Comparison of ENCODE assay signal across 16 cellular contexts in genomic region chr3:193391902-193392301, GRCh38. TPM values are rescaled to one million over a fixed set of nuclear protein-coding genes. Genes with fewer than 3 reads are reported as not detected.
DNase-seq lines count a peak whose midpoint lies in the region; ATAC-seq and TF ChIP-seq lines count a peak whose summit lies in the region.
"Had no signal": no experiment of that assay in that cellular context is flagged by ENCODE, and none has a peak within 500 bp of the region (broad histone marks: within the 10 kb centered on the region; RNA-seq: fewer than 3 reads in every experiment).

No MANE protein-coding gene starts in this region.

- peak; percentile 16 for DNase-seq in A673 (ENCODE audit: low spot score)
- peak; percentile 5 for DNase-seq in HK-2 (ENCODE audit: unreplicated experiment)
- no peak for DNase-seq in RWPE2 (ENCODE audit: low spot score)
- peak; percentile 24 for DNase-seq in iris pigment epithelial cell (ENCODE audit: low read depth)
- DNase-seq in ACHN: no peak
- no peak for DNase-seq in OCI-M1 (lab: John Stamatoyannopoulos, UW)
- DNase-seq: activated B cell treated with CpG ODN at 0.5 μM for 24 hours; activated CD8-positive, alpha-beta memory T cell treated with anti-CD3 and anti-CD28 coated beads, Interleukin-2, amount 50 U/mL, for 4 hours; DMS79 treated with DMSO at 0.1 percent for 48 hours; mucosa of descending colon; MV-4-11; uterus had no signal

- no TSS peak for BruUV-seq in A673 (replicated peaks; lab: Mats Ljungman, UMichigan)

- intact Hi-C loops in A673 (cut with micrococcal nuclease; ENCODE audit: unreplicated experiment): no loop called here

- ATAC-seq in RWPE2 (ENCODE audit: low read depth) (peak; percentile 91), GM21360 (IDR thresholded peaks at IDR 0.05; ENCODE audit: unreplicated experiment) (no peak), HG03135 (IDR thresholded peaks at IDR 0.05; ENCODE audit: unreplicated experiment) (no peak)
- ATAC-seq: mucosa of descending colon had no signal

- H3K4me3 ChIP-seq in A673 (ENCODE audit: low read depth, low read length, poor library complexity, severe bottlenecking) (no peak overlapping the region), RWPE2 (ENCODE audit: severe bottlenecking) (no peak overlapping the region)
- H3K4me3 ChIP-seq: mucosa of descending colon, prostate gland, uterus had no signal

- H3K36me3 ChIP-seq in A673 (ENCODE audit: insufficient read depth, low read length, poor library complexity, severe bottlenecking) (no peaks in the 10 kb centered on the region), RWPE2 (ENCODE audit: low read depth) (no peaks in the 10 kb centered on the region)
- H3K36me3 ChIP-seq: prostate gland, uterus had no signal

- in situ Hi-C loops in ACHN (cut with HindIII; ENCODE audit: low pct_ligation_motif_present, low pct_unique_long_range_greater_than_20kb, low sequenced_read_pairs): no loop called here

- TF ChIP-seq CTCF in A673 (conservative IDR thresholded peaks at IDR 0.05; ENCODE audit: low read depth, low read length): no peak
- TF ChIP-seq CTCF in RWPE2 (IDR thresholded peaks at IDR 0.05; ENCODE audit: poor library complexity, severe bottlenecking): no peak

- no peaks in the 10 kb centered on the region for H3K9me3 ChIP-seq in A673 (ENCODE audit: low read depth, low read length, poor library complexity, severe bottlenecking)
- no peaks in the 10 kb centered on the region for H3K9me3 ChIP-seq in RWPE2 (ENCODE audit: severe bottlenecking)
- H3K9me3 ChIP-seq: mucosa of descending colon, prostate gland, uterus had no signal

- POLR2A ChIA-PET in A673 (lab: Charles Lee; ENCODE audit: low non-redundant PET): no interaction called here

- CTCF ChIA-PET in A673 (lab: Charles Lee): no interaction called here

- H3K27ac ChIP-seq in A673 (ENCODE audit: low read depth, low read length, poor library complexity, severe bottlenecking) (no peak overlapping the region), RWPE2 (ENCODE audit: poor library complexity, severe bottlenecking) (no peak overlapping the region)
- H3K27ac ChIP-seq: prostate gland, uterus had no signal

- H3K27me3 ChIP-seq in A673 (replicated peaks; ENCODE audit: insufficient read depth, low read depth, low read length, poor library complexity): no peaks in the 10 kb centered on the region
- H3K27me3 ChIP-seq in RWPE2 (ENCODE audit: insufficient read depth, poor library complexity, severe bottlenecking): no peaks in the 10 kb centered on the region
- H3K27me3 ChIP-seq: uterus had no signal

- no peaks in the 10 kb centered on the region for H3K4me1 ChIP-seq in A673 (ENCODE audit: insufficient read depth, low read length, poor library complexity, severe bottlenecking)
- peaks cover 14% of the 10 kb centered on the region for H3K4me1 ChIP-seq in RWPE2 (ENCODE audit: insufficient read depth, poor library complexity, severe bottlenecking)
- H3K4me1 ChIP-seq: prostate gland, uterus had no signal

RNA-seq across cellular contexts. Expression of gene ATP13A5, which starts 13.3 kb away (rescaled TPM):
- not detected in 2 replicates for total RNA-seq in A673 (2021)
- total RNA-seq: activated B cell treated with CpG ODN at 0.5 μM for 24 hours, fibroblast of lung, prostate gland, uterus had no signal

Comparison
In these comparisons a context has a peak if more than half of its experiments do, and no peak if none do; other contexts are left out.
1. DNase-seq: peak in A673 (single experiment), HK-2 (single experiment) and iris pigment epithelial cell (single experiment); none in RWPE2 (single experiment), ACHN (single experiment) and OCI-M1 (single experiment).